Comparison of ENCODE assay signal across 8 cellular contexts in the genomic region with DNA sequence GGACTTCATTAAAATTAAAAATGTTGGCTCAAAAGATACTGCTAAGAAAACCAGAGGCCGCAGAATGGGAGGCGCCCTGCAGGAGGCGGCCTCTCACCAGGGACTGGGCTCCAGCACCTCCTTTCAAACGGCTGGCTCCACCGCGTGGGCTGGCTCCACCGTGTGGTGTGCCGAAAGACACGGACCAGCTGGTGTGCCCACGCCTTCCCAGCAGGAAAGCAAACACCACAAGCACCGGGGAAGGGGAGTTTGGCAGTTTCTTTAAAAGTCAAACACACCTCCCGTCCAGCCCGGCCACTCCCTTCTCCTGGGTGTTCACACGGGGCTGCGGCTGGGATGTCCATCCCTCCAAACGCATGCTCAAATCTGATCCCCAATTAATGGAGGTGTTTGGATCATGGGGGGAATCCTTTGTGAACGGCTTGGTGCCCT. TPM values are rescaled to one million over a fixed set of nuclear protein-coding genes. Genes with fewer than 3 reads are reported as not detected.
DNase-seq lines count a peak whose midpoint lies in the region; ATAC-seq and TF ChIP-seq lines count a peak whose summit lies in the region.

No MANE protein-coding gene starts in this region.

- no peak overlapping the region for H2AK5ac ChIP-seq in H9 (ENCODE audit: insufficient read length, low read length)

- H2BK5ac ChIP-seq in H9 (ENCODE audit: insufficient read length, low read length) = no peak overlapping the region

- H2BK15ac ChIP-seq in H9 (ENCODE audit: low read depth, low read length) = no peak overlapping the region

- H3K9ac ChIP-seq in H9 (ENCODE audit: extremely low read depth, insufficient read length, low read length) = no peak overlapping the region

- no peaks in the 10 kb centered on the region for H3K9me3 Mint-ChIP-seq in H9
- no peaks in the 10 kb centered on the region for H3K9me3 Mint-ChIP-seq in activated naive CD4-positive, alpha-beta T cell treated with anti-CD3 and anti-CD28 coated beads for 36 hours

- H3K27ac ChIP-seq in H9 (ENCODE audit: insufficient read length, low read depth, low read length) (no peak overlapping the region), OCI-LY7 (ENCODE audit: low read depth, low read length, poor library complexity, severe bottlenecking) (no peak overlapping the region)

- H3K4me1 Mint-ChIP-seq in H9 = peaks cover 0 to 3% of the 10 kb centered on the region in 2 experiments; a peak in 2 of 4 replicates
- H3K4me1 Mint-ChIP-seq in activated naive CD4-positive, alpha-beta T cell treated with anti-CD3 and anti-CD28 coated beads for 36 hours (ENCODE audit: low read depth) = peaks cover 10% of the 10 kb centered on the region

- no peak overlapping the region for H2BK120ac ChIP-seq in H9 (ENCODE audit: low read depth, low read length, poor library complexity, severe bottlenecking)

- H3K18ac ChIP-seq in H9 (ENCODE audit: insufficient read length, low read depth, low read length) = no peak overlapping the region

- no peaks in the 10 kb centered on the region for H3K36me3 ChIP-seq in OCI-LY7 (ENCODE audit: insufficient read depth, low read length)

- WGBS in H9 (ENCODE audit: extremely low coverage, insufficient read length, low lambda C conversion rate) = no CpG with 5 or more reads among the region's 17 CpGs

- H3K56ac ChIP-seq in H9 (ENCODE audit: insufficient read length, low read depth, low read length) = no peak overlapping the region

- H3K79me1 ChIP-seq in H9 (ENCODE audit: insufficient read depth, low read depth, low read length, poor library complexity, severe bottlenecking) = no peaks in the 10 kb centered on the region

- H3K4me1 ChIP-seq in H9 (ENCODE audit: insufficient read depth, low read length) = no peaks in the 10 kb centered on the region
- no peaks in the 10 kb centered on the region for H3K4me1 ChIP-seq in OCI-LY7 (ENCODE audit: insufficient read depth, low read length, poor library complexity, severe bottlenecking)

- H3K14ac ChIP-seq in H9 (ENCODE audit: insufficient read depth, low read length) = no peak overlapping the region

- no peak overlapping the region for H3K4me3 Mint-ChIP-seq in H9
- H3K4me3 Mint-ChIP-seq in activated naive CD4-positive, alpha-beta T cell treated with anti-CD3 and anti-CD28 coated beads for 36 hours = no peak overlapping the region

- no peak overlapping the region for H2BK20ac ChIP-seq in H9 (ENCODE audit: low read depth, low read length, poor library complexity, severe bottlenecking)

- H3K23me2 ChIP-seq in H9 (ENCODE audit: insufficient read length, low read depth, low read length, poor library complexity, severe bottlenecking) = no peaks in the 10 kb centered on the region

- no peak overlapping the region for H3K4ac ChIP-seq in H9 (ENCODE audit: low read depth, low read length)

- H4K20me1 ChIP-seq in H9 (ENCODE audit: control insufficient read depth, insufficient read depth, insufficient read length) (no peaks in the 10 kb centered on the region), OCI-LY7 (ENCODE audit: insufficient read depth, low read length) (no peaks in the 10 kb centered on the region)

- H3K23ac ChIP-seq in H9 (ENCODE audit: insufficient read length, low read depth, low read length) = no peak overlapping the region

- no peaks in the 10 kb centered on the region for H3K9me2 ChIP-seq in OCI-LY7 (ENCODE audit: insufficient read depth, low read length)

- no peaks in the 10 kb centered on the region for H3K27me3 ChIP-seq in H9 (ENCODE audit: insufficient read depth, low read length)

- H3K4me2 ChIP-seq in H9 (ENCODE audit: insufficient read depth, insufficient read length, low read length) = no peak overlapping the region
- no peak overlapping the region for H3K4me2 ChIP-seq in OCI-LY7 (ENCODE audit: low read length)

- ATAC-seq in GM21423 (IDR thresholded peaks at IDR 0.05; ENCODE audit: unreplicated experiment) = no peak

- CTCF ChIA-PET in AG04449 (lab: Yijun Ruan, JAX) (interaction anchor here (0.8 to 2.3 kb wide), 4 partner anchors 17 to 117 kb away, joined by 3 to 10 read pairs (median 4); partner anchors contain the start of genes NUBP2 and SPSB3), OCI-LY7 (lab: Charles Lee; ENCODE audit: unreplicated experiment) (no interaction called here)
- CTCF ChIA-PET in activated naive CD4-positive, alpha-beta T cell treated with anti-CD3 and anti-CD28 coated beads for 36 hours (lab: Charles Lee) = interaction anchor here (1.9 to 3.4 kb wide), 3 partner anchors 30 to 116 kb away, joined by 4 to 14 read pairs (median 7); partner anchors contain the start of genes MAPK8IP3, NUBP2 and SPSB3

- H3T11ph ChIP-seq in H9 (ENCODE audit: low read length) = no peak overlapping the region

- peaks cover 5 to 27% (median 15%) of the 10 kb centered on the region in 3 experiments; a peak in 6 of 7 replicates for H3K36me3 Mint-ChIP-seq in H9 (ENCODE audit: insufficient read depth in 1 of 3, low read depth in 3 of 3)
- H3K36me3 Mint-ChIP-seq in activated naive CD4-positive, alpha-beta T cell treated with anti-CD3 and anti-CD28 coated beads for 36 hours (ENCODE audit: low read depth) = no peaks in the 10 kb centered on the region

- POLR2A ChIA-PET in AG04449 (lab: Yijun Ruan, JAX) = no interaction called here
- POLR2A ChIA-PET in OCI-LY7 (lab: Charles Lee) = no interaction called here

- no TSS peak for BruUV-seq in OCI-LY7 (replicated peaks; lab: Mats Ljungman, UMichigan)

- H3K4me3 ChIP-seq in AG04449 (ENCODE audit: low read depth, low read length) = no peak overlapping the region
- no peak overlapping the region for H3K4me3 ChIP-seq in OCI-LY7 (ENCODE audit: low read depth, low read length, poor library complexity, severe bottlenecking)
- H3K4me3 ChIP-seq in retinal pigment epithelial cell (ENCODE audit: low read length) = no peak overlapping the region

- H3K9me3 ChIP-seq in H9 (ENCODE audit: control insufficient read depth, low read depth, low read length) (no peaks in the 10 kb centered on the region), OCI-LY7 (ENCODE audit: low read length) (no peaks in the 10 kb centered on the region)

- H3K27ac Mint-ChIP-seq in H9 = no peak overlapping the region
- H3K27ac Mint-ChIP-seq in activated naive CD4-positive, alpha-beta T cell treated with anti-CD3 and anti-CD28 coated beads for 36 hours = no peak overlapping the region

- H4K91ac ChIP-seq in H9 (ENCODE audit: insufficient read length, low read depth, low read length) = no peak overlapping the region

- no peak overlapping the region for H2BK12ac ChIP-seq in H9 (ENCODE audit: insufficient read length, low read depth, low read length)

- H3K79me2 ChIP-seq in H9 (ENCODE audit: insufficient read depth, low read length) (no peaks in the 10 kb centered on the region), OCI-LY7 (ENCODE audit: insufficient read depth, low read depth, low read length) (no peaks in the 10 kb centered on the region)

- H4K5ac ChIP-seq in H9 (ENCODE audit: insufficient read length, low read depth, low read length) = no peak overlapping the region

- no peak overlapping the region for H4K8ac ChIP-seq in H9 (replicated peaks; ENCODE audit: insufficient read length, low read depth, low read length)

- no peaks in the 10 kb centered on the region for H3K27me3 Mint-ChIP-seq in H9 (ENCODE audit: low read depth)
- H3K27me3 Mint-ChIP-seq in activated naive CD4-positive, alpha-beta T cell treated with anti-CD3 and anti-CD28 coated beads for 36 hours (ENCODE audit: low read depth) = no peaks in the 10 kb centered on the region

- TF ChIP-seq CTCF in AG04449 (IDR thresholded peaks at IDR 0.05; ENCODE audit: insufficient read depth, low read length, missing control alignments) (peak; percentile 44), H9 (conservative IDR thresholded peaks at IDR 0.05) (peak; percentile 69), OCI-LY7 (conservative IDR thresholded peaks at IDR 0.05; ENCODE audit: low read length) (peak; percentile 69), retinal pigment epithelial cell (conservative IDR thresholded peaks at IDR 0.05; ENCODE audit: low read depth, low read length) (peak; percentile 61)

- DNase-seq in AG04449 (ENCODE audit: low read depth, low spot score) (no peak), H9 (peak; percentile 68), OCI-LY7 (ENCODE audit: low spot score) (peak; percentile 35), head of caudate nucleus (peak in 25 of 42 donors; percentile 9 to 58 (median 21)), retinal pigment epithelial cell (ENCODE audit: low read depth) (no peak), SKM-1 (lab: John Stamatoyannopoulos, UW; ENCODE audit: unreplicated experiment) (no peak)
- peak; percentile 80 for DNase-seq in activated naive CD4-positive, alpha-beta T cell treated with anti-CD3 and anti-CD28 coated beads for 36 hours

- intact Hi-C loops in OCI-LY7 (cut with micrococcal nuclease; ENCODE audit: unreplicated experiment) = no loop called here
- intact Hi-C loops in activated naive CD4-positive, alpha-beta T cell treated with anti-CD3 and anti-CD28 coated beads for 36 hours (cut with micrococcal nuclease) = loop anchor here (1.0 to 2.0 kb wide), 2 partner anchors 52 to 117 kb away; no protein-coding TSS in a partner anchor
- intact Hi-C loops in head of caudate nucleus (cut with DNase I) = no loop called here

- H2AFZ ChIP-seq in H9 (ENCODE audit: low read length) (no peak overlapping the region), OCI-LY7 (ENCODE audit: low read length) (no peak overlapping the region)

RNA-seq across cellular contexts. Expression of gene HAGH, which starts 13.9 kb away (rescaled TPM):
- 30.0 and 31.0 TPM in 2 replicates for total RNA-seq in H9 (2021)
- total RNA-seq in OCI-LY7 (2014; rRNA removed; shearing (Covaris generic)) = 26.9 and 30.5 TPM in 2 replicates
- total RNA-seq in OCI-LY7 (2022) = 29.9 and 36.8 TPM in 2 replicates
- 10 to 100 TPM; 29.9 to 30.1 TPM for total RNA-seq in activated naive CD4-positive, alpha-beta T cell treated with anti-CD3 and anti-CD28 coated beads for 36 hours

RNA-seq across cellular contexts. Expression of gene FAHD1, which starts 14.3 kb away (rescaled TPM):
- total RNA-seq in H9 (2021) (13.2 and 16.2 TPM in 2 replicates), OCI-LY7 (2022) (13.7 and 15.1 TPM in 2 replicates)
- total RNA-seq in OCI-LY7 (2014; rRNA removed; shearing (Covaris generic)) = 30.7 and 32.4 TPM in 2 replicates
- total RNA-seq in activated naive CD4-positive, alpha-beta T cell treated with anti-CD3 and anti-CD28 coated beads for 36 hours = 1 to 10 TPM; 6.0 to 7.3 TPM

RNA-seq across cellular contexts. Expression of gene IGFALS, which starts 19.2 kb away (rescaled TPM):
- not detected in 2 replicates for total RNA-seq in H9 (2021)
- 0.13 TPM in 1 of 2 replicates, not detected in the other for total RNA-seq in OCI-LY7 (2014; rRNA removed; shearing (Covaris generic))
- 0.33 TPM in 1 of 2 replicates, not detected in the other for total RNA-seq in OCI-LY7 (2022)
- not detected for total RNA-seq in activated naive CD4-positive, alpha-beta T cell treated with anti-CD3 and anti-CD28 coated beads for 36 hours

RNA-seq across cellular contexts. Expression of gene NUBP2, which starts 30.0 kb away (rescaled TPM):
- total RNA-seq in H9 (2021) = 67.7 and 69.4 TPM in 2 replicates
- total RNA-seq in OCI-LY7 (2014; rRNA removed; shearing (Covaris generic)) = 70.5 and 94.9 TPM in 2 replicates
- 58.2 and 62.7 TPM in 2 replicates for total RNA-seq in OCI-LY7 (2022)
- total RNA-seq in activated naive CD4-positive, alpha-beta T cell treated with anti-CD3 and anti-CD28 coated beads for 36 hours = 10 to 100 TPM; 37.9 to 42.4 TPM

RNA-seq across cellular contexts. Expression of gene SPSB3, which starts 30.4 kb away (rescaled TPM):
- total RNA-seq in H9 (2021) (19.9 and 20.0 TPM in 2 replicates), OCI-LY7 (2022) (33.6 and 39.5 TPM in 2 replicates)
- total RNA-seq in OCI-LY7 (2014; rRNA removed; shearing (Covaris generic)) = 52.4 and 53.7 TPM in 2 replicates
- 10 to 100 TPM; 14.0 to 17.0 TPM for total RNA-seq in activated naive CD4-positive, alpha-beta T cell treated with anti-CD3 and anti-CD28 coated beads for 36 hours

Comparison
In these comparisons a context has a peak if more than half of its experiments do, and no peak if none do; other contexts are left out.
1. DNase-seq: peak in H9 (single experiment), OCI-LY7 (single experiment), activated naive CD4-positive, alpha-beta T cell treated with anti-CD3 and anti-CD28 coated beads for 36 hours (single experiment) and head of caudate nucleus (25 of 42); none in AG04449 (single experiment), retinal pigment epithelial cell (single experiment) and SKM-1 (single experiment).
2. Peak in every context shown above with its lines, with median percentiles within 50 percentile points of each other: CTCF ChIP-seq.